ENCODE assay signal across 3 cellular contexts in the genomic region with DNA sequence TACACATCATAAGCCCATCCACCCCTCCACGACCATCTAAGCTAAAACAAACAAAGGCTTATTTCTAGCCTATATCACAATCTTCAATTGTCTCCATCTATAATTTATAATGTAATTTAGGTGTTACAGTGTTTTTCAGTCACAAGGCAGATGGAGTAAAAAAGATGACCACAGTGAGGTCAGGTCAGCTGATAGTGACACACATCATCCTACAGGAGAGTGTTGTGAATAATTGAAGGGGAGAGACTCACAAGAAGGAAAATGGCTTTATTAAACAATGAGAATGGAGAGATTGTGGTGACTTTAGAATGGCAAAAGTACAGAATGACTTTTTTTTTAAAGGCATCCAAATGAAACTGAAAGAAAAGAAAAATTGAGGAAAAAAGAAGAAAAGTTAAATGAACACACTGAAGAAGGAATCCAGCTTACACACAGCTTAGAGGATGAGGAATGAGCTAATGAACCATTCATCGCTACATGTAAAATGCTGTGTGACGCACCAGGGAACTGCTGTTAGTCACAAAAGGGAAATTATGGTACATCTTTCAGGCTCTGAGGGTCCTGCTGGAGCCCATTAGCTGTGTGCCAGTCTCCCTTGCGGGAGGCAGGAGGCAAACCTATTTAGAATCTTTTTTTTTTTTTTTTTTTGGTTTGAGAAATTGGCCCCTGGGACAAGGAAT.
TF ChIP-seq lines count a peak whose summit lies in the region.

No MANE protein-coding gene starts in this region.

TF ChIP-seq in A549, 52 proteins besides CTCF, POLR2A, EP300 and RAD21 (continued from another document):
- TF ChIP-seq RARB (CRISPR knock-in tag; IDR thresholded peaks at IDR 0.05), result no peak
- no peak for TF ChIP-seq SMC3 (IDR thresholded peaks at IDR 0.05)
- TF ChIP-seq RFX5 (IDR thresholded peaks at IDR 0.05), result no peak
- no peak for TF ChIP-seq JUNB (IDR thresholded peaks at IDR 0.05)
- TF ChIP-seq CBX8 (IDR thresholded peaks at IDR 0.05), result no peak
- TF ChIP-seq, protein P1, sequence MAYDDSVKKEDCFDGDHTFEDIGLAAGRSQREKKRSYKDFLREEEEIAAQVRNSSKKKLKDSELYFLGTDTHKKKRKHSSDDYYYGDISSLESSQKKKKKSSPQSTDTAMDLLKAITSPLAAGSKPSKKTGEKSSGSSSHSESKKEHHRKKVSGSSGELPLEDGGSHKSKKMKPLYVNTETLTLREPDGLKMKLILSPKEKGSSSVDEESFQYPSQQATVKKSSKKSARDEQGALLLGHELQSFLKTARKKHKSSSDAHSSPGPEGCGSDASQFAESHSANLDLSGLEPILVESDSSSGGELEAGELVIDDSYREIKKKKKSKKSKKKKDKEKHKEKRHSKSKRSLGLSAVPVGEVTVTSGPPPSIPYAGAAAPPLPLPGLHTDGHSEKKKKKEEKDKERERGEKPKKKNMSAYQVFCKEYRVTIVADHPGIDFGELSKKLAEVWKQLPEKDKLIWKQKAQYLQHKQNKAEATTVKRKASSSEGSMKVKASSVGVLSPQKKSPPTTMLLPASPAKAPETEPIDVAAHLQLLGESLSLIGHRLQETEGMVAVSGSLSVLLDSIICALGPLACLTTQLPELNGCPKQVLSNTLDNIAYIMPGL (CRISPR knock-in tag; IDR thresholded peaks at IDR 0.05; ENCODE audit: borderline replicate concordance), result no peak
- no peak for TF ChIP-seq NR3C1 (IDR thresholded peaks at IDR 0.05)
- TF ChIP-seq EHF (CRISPR knock-in tag; IDR thresholded peaks at IDR 0.05), result no peak

TF ChIP-seq in HEK293, 187 proteins besides CTCF, POLR2A, EP300 and RAD21 (continued from another document):
- TF ChIP-seq HOXA7 (CRISPR knock-in tag; IDR thresholded peaks at IDR 0.05; ENCODE audit: borderline replicate concordance), result no peak

TF ChIP-seq in K562, 482 proteins besides CTCF, POLR2A, EP300 and RAD21:
- TF ChIP-seq HINFP (tag; conservative IDR thresholded peaks at IDR 0.05; ENCODE audit: low read depth), result no peak
- TF ChIP-seq ELF4 (CRISPR knock-in tag; IDR thresholded peaks at IDR 0.05), result no peak
- no peak for TF ChIP-seq STAT5B (CRISPR knock-in tag; IDR thresholded peaks at IDR 0.05)
- TF ChIP-seq HDAC3 (IDR thresholded peaks at IDR 0.05; ENCODE audit: borderline replicate concordance, partially characterized antibody), result no peak
- TF ChIP-seq HDAC6 (IDR thresholded peaks at IDR 0.05; ENCODE audit: low read depth, low read length), result no peak
- no peak for TF ChIP-seq ZNF274 (IDR thresholded peaks at IDR 0.05; ENCODE audit: borderline replicate concordance, low read depth, low read length)
- no peak for TF ChIP-seq KDM4B (IDR thresholded peaks at IDR 0.05; ENCODE audit: borderline replicate concordance in 2 of 2, low read depth in 1 of 2)
- no peak for TF ChIP-seq SP1 (CRISPR knock-in tag; IDR thresholded peaks at IDR 0.05)
- TF ChIP-seq L3MBTL2 (IDR thresholded peaks at IDR 0.05), result no peak
- no peak for TF ChIP-seq ZEB2 (IDR thresholded peaks at IDR 0.05)
